ENCODE assay signal across 17 cellular contexts in genomic region chr6:159493888-159494632, GRCh38.
"Had no signal": no experiment of that assay in that cellular context is flagged by ENCODE, and none has a peak within 500 bp of the region (broad histone marks: within the 10 kb centered on the region; RNA-seq: fewer than 3 reads in every experiment).

No MANE protein-coding gene starts in this region.

- H3K4me3 ChIP-seq: neural progenitor cell, tibial artery had no signal

- H3K27ac ChIP-seq: epithelial cell of prostate, neural progenitor cell, tibial artery had no signal

- ATAC-seq: activated CD8-positive, alpha-beta memory T cell treated with anti-CD3 and anti-CD28 coated beads, Interleukin-2, amount 10 ng/mL, durations not matched to agents 7 days and 5 days; activated CD8-positive, alpha-beta T cell treated with anti-CD3 and anti-CD28 coated beads for 36 hours; left lobe of liver; naive thymus-derived CD8-positive, alpha-beta T cell; T-helper 17 cell had no signal

- H3K27me3 ChIP-seq: neural progenitor cell, tibial artery had no signal

- DNase-seq: activated CD4-positive, alpha-beta T cell treated with anti-CD3 and anti-CD28 coated beads, Interleukin-2, amount 10 ng/mL, durations not matched to agents 7 days and 5 days; activated CD8-positive, alpha-beta memory T cell treated with anti-CD3 and anti-CD28 coated beads, Interleukin-2, amount 10 ng/mL, durations not matched to agents 7 days and 5 days; activated CD8-positive, alpha-beta T cell treated with anti-CD3 and anti-CD28 coated beads for 36 hours; activated effector memory CD4-positive, alpha-beta T cell treated with anti-CD3 and anti-CD28 coated beads, Interleukin-2, amount 50 U/mL, for 16 hours; activated naive CD4-positive, alpha-beta T cell treated with anti-CD3 and anti-CD28 coated beads, Interleukin-2, amount 10 ng/mL, durations not matched to agents 7 days and 5 days; activated T-cell treated with anti-CD3 and anti-CD28 coated beads for 4 hours; cortex of kidney; naive thymus-derived CD8-positive, alpha-beta T cell; retina; stimulated activated CD4-positive, alpha-beta T cell treated with anti-CD3 and anti-CD28 coated beads, Interleukin-12 subunit alpha, Interleukin-12 subunit beta, amount 100 ng/mL, for 4 hours; substantia nigra; SW 1271; T-helper 17 cell; tibial artery had no signal

- H3K4me1 ChIP-seq: neural progenitor cell, tibial artery had no signal

- H3K36me3 ChIP-seq: neural progenitor cell, tibial artery had no signal
